In the genomic region with DNA sequence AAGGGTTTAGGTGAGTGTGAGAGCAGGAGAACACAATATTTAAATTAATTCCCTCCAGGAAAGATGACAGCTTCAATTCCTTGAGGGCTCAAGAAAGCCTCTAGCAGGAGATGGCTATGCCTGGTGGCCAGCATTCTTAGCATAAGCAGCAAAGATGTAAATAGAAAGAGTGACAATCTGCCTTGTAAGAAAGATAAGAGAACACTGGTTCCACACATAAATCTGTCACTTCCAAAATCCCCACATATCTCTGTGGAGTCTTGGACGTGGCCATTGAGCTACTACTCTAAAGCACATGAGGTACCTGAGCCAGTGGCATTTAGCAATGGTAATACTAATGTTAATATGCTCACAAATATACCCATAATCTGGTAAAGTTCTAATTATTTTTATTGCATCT, we compare ENCODE assay signal across 2 cellular contexts.
TF ChIP-seq lines count a peak whose summit lies in the region.

No MANE protein-coding gene starts in this region.

TF ChIP-seq in GM23338, 12 proteins besides CTCF, POLR2A, EP300 and RAD21 (continues in another document):
- TF ChIP-seq, protein P1, sequence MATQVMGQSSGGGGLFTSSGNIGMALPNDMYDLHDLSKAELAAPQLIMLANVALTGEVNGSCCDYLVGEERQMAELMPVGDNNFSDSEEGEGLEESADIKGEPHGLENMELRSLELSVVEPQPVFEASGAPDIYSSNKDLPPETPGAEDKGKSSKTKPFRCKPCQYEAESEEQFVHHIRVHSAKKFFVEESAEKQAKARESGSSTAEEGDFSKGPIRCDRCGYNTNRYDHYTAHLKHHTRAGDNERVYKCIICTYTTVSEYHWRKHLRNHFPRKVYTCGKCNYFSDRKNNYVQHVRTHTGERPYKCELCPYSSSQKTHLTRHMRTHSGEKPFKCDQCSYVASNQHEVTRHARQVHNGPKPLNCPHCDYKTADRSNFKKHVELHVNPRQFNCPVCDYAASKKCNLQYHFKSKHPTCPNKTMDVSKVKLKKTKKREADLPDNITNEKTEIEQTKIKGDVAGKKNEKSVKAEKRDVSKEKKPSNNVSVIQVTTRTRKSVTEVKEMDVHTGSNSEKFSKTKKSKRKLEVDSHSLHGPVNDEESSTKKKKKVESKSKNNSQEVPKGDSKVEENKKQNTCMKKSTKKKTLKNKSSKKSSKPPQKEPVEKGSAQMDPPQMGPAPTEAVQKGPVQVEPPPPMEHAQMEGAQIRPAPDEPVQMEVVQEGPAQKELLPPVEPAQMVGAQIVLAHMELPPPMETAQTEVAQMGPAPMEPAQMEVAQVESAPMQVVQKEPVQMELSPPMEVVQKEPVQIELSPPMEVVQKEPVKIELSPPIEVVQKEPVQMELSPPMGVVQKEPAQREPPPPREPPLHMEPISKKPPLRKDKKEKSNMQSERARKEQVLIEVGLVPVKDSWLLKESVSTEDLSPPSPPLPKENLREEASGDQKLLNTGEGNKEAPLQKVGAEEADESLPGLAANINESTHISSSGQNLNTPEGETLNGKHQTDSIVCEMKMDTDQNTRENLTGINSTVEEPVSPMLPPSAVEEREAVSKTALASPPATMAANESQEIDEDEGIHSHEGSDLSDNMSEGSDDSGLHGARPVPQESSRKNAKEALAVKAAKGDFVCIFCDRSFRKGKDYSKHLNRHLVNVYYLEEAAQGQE (IDR thresholded peaks at IDR 0.05; ENCODE audit: unreplicated experiment), result no peak
- no peak for TF ChIP-seq ZNF114 (CRISPR knock-in tag; IDR thresholded peaks at IDR 0.05)
- TF ChIP-seq, protein P2, sequence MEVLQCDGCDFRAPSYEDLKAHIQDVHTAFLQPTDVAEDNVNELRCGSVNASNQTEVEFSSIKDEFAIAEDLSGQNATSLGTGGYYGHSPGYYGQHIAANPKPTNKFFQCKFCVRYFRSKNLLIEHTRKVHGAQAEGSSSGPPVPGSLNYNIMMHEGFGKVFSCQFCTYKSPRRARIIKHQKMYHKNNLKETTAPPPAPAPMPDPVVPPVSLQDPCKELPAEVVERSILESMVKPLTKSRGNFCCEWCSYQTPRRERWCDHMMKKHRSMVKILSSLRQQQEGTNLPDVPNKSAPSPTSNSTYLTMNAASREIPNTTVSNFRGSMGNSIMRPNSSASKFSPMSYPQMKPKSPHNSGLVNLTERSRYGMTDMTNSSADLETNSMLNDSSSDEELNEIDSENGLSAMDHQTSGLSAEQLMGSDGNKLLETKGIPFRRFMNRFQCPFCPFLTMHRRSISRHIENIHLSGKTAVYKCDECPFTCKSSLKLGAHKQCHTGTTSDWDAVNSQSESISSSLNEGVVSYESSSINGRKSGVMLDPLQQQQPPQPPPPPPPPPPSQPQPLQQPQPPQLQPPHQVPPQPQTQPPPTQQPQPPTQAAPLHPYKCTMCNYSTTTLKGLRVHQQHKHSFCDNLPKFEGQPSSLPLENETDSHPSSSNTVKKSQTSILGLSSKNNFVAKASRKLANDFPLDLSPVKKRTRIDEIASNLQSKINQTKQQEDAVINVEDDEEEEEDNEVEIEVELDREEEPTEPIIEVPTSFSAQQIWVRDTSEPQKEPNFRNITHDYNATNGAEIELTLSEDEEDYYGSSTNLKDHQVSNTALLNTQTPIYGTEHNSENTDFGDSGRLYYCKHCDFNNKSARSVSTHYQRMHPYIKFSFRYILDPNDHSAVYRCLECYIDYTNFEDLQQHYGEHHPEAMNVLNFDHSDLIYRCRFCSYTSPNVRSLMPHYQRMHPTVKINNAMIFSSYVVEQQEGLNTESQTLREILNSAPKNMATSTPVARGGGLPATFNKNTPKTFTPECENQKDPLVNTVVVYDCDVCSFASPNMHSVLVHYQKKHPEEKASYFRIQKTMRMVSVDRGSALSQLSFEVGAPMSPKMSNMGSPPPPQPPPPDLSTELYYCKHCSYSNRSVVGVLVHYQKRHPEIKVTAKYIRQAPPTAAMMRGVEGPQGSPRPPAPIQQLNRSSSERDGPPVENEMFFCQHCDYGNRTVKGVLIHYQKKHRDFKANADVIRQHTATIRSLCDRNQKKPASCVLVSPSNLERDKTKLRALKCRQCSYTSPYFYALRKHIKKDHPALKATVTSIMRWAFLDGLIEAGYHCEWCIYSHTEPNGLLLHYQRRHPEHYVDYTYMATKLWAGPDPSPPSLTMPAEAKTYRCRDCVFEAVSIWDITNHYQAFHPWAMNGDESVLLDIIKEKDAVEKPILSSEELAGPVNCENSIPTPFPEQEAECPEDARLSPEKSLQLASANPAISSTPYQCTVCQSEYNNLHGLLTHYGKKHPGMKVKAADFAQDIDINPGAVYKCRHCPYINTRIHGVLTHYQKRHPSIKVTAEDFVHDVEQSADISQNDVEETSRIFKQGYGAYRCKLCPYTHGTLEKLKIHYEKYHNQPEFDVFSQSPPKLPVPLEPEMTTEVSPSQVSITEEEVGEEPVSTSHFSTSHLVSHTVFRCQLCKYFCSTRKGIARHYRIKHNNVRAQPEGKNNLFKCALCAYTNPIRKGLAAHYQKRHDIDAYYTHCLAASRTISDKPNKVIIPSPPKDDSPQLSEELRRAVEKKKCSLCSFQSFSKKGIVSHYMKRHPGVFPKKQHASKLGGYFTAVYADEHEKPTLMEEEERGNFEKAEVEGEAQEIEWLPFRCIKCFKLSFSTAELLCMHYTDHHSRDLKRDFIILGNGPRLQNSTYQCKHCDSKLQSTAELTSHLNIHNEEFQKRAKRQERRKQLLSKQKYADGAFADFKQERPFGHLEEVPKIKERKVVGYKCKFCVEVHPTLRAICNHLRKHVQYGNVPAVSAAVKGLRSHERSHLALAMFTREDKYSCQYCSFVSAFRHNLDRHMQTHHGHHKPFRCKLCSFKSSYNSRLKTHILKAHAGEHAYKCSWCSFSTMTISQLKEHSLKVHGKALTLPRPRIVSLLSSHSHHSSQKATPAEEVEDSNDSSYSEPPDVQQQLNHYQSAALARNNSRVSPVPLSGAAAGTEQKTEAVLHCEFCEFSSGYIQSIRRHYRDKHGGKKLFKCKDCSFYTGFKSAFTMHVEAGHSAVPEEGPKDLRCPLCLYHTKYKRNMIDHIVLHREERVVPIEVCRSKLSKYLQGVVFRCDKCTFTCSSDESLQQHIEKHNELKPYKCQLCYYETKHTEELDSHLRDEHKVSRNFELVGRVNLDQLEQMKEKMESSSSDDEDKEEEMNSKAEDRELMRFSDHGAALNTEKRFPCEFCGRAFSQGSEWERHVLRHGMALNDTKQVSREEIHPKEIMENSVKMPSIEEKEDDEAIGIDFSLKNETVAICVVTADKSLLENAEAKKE (CRISPR knock-in tag; IDR thresholded peaks at IDR 0.05), result no peak
- no peak for TF ChIP-seq EZH2phosphoT487 (IDR thresholded peaks at IDR 0.05; ENCODE audit: unreplicated experiment)
- TF ChIP-seq STAT1 (IDR thresholded peaks at IDR 0.05; ENCODE audit: unreplicated experiment), result no peak
- TF ChIP-seq NANOG (IDR thresholded peaks at IDR 0.05; ENCODE audit: borderline replicate concordance), result no peak
- TF ChIP-seq POLR2AphosphoS5 (IDR thresholded peaks at IDR 0.05; ENCODE audit: low read depth), result no peak
- no peak for TF ChIP-seq JUNB (IDR thresholded peaks at IDR 0.05; ENCODE audit: unreplicated experiment)
- TF ChIP-seq EZH2 (IDR thresholded peaks at IDR 0.05; ENCODE audit: low read depth, unreplicated experiment), result no peak
- no peak for TF ChIP-seq CREB1 (CRISPR knock-in tag; IDR thresholded peaks at IDR 0.05; ENCODE audit: low read depth)
- TF ChIP-seq ZNF331 (CRISPR knock-in tag; IDR thresholded peaks at IDR 0.05; ENCODE audit: low read depth), result no peak

TF ChIP-seq in K562, 482 proteins besides CTCF, POLR2A, EP300 and RAD21 (continues in another document):
- TF ChIP-seq MCM7 (IDR thresholded peaks at IDR 0.05), result no peak
- TF ChIP-seq RCOR1 (IDR thresholded peaks at IDR 0.05; ENCODE audit: borderline replicate concordance in 1 of 2, low read depth in 2 of 2, low read length in 2 of 2), result peak in 1 of 2 experiments; percentile 71; a peak in 1 of 4 replicates
- TF ChIP-seq MYNN (IDR thresholded peaks at IDR 0.05), result no peak
- no peak for TF ChIP-seq MYNN (CRISPR knock-in tag; IDR thresholded peaks at IDR 0.05)
- TF ChIP-seq SIX5 (IDR thresholded peaks at IDR 0.05; ENCODE audit: borderline replicate concordance in 1 of 2, insufficient read depth in 1 of 2, low read depth in 1 of 2, low read length in 2 of 2), result no peak
- TF ChIP-seq ZNF780A (CRISPR knock-in tag; IDR thresholded peaks at IDR 0.05), result no peak
- TF ChIP-seq SOX6 (IDR thresholded peaks at IDR 0.05), result peak; percentile 77
- TF ChIP-seq, protein P3, sequence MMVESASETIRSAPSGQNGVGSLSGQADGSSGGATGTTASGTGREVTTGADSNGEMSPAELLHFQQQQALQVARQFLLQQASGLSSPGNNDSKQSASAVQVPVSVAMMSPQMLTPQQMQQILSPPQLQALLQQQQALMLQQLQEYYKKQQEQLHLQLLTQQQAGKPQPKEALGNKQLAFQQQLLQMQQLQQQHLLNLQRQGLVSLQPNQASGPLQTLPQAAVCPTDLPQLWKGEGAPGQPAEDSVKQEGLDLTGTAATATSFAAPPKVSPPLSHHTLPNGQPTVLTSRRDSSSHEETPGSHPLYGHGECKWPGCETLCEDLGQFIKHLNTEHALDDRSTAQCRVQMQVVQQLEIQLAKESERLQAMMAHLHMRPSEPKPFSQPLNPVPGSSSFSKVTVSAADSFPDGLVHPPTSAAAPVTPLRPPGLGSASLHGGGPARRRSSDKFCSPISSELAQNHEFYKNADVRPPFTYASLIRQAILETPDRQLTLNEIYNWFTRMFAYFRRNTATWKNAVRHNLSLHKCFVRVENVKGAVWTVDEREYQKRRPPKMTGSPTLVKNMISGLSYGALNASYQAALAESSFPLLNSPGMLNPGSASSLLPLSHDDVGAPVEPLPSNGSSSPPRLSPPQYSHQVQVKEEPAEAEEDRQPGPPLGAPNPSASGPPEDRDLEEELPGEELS (CRISPR knock-in tag; IDR thresholded peaks at IDR 0.05; ENCODE audit: borderline replicate concordance), result no peak
- no peak for TF ChIP-seq RAD51 (IDR thresholded peaks at IDR 0.05; ENCODE audit: borderline replicate concordance, low read depth)
- TF ChIP-seq ZNF507 (tag; conservative IDR thresholded peaks at IDR 0.05), result no peak
- TF ChIP-seq ZNF79 (CRISPR knock-in tag; IDR thresholded peaks at IDR 0.05; ENCODE audit: low read depth), result no peak
- TF ChIP-seq, protein P4, sequence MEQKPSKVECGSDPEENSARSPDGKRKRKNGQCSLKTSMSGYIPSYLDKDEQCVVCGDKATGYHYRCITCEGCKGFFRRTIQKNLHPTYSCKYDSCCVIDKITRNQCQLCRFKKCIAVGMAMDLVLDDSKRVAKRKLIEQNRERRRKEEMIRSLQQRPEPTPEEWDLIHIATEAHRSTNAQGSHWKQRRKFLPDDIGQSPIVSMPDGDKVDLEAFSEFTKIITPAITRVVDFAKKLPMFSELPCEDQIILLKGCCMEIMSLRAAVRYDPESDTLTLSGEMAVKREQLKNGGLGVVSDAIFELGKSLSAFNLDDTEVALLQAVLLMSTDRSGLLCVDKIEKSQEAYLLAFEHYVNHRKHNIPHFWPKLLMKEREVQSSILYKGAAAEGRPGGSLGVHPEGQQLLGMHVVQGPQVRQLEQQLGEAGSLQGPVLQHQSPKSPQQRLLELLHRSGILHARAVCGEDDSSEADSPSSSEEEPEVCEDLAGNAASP (IDR thresholded peaks at IDR 0.05), result no peak
- TF ChIP-seq, protein P5, sequence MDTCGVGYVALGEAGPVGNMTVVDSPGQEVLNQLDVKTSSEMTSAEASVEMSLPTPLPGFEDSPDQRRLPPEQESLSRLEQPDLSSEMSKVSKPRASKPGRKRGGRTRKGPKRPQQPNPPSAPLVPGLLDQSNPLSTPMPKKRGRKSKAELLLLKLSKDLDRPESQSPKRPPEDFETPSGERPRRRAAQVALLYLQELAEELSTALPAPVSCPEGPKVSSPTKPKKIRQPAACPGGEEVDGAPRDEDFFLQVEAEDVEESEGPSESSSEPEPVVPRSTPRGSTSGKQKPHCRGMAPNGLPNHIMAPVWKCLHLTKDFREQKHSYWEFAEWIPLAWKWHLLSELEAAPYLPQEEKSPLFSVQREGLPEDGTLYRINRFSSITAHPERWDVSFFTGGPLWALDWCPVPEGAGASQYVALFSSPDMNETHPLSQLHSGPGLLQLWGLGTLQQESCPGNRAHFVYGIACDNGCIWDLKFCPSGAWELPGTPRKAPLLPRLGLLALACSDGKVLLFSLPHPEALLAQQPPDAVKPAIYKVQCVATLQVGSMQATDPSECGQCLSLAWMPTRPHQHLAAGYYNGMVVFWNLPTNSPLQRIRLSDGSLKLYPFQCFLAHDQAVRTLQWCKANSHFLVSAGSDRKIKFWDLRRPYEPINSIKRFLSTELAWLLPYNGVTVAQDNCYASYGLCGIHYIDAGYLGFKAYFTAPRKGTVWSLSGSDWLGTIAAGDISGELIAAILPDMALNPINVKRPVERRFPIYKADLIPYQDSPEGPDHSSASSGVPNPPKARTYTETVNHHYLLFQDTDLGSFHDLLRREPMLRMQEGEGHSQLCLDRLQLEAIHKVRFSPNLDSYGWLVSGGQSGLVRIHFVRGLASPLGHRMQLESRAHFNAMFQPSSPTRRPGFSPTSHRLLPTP (IDR thresholded peaks at IDR 0.05; ENCODE audit: borderline replicate concordance, extremely low read depth, insufficient read length), result no peak
- no peak for TF ChIP-seq SMAD1 (IDR thresholded peaks at IDR 0.05; ENCODE audit: low read depth, low read length, partially characterized antibody)
- TF ChIP-seq, protein P6, sequence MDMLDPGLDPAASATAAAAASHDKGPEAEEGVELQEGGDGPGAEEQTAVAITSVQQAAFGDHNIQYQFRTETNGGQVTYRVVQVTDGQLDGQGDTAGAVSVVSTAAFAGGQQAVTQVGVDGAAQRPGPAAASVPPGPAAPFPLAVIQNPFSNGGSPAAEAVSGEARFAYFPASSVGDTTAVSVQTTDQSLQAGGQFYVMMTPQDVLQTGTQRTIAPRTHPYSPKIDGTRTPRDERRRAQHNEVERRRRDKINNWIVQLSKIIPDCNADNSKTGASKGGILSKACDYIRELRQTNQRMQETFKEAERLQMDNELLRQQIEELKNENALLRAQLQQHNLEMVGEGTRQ (CRISPR knock-in tag; IDR thresholded peaks at IDR 0.05), result no peak
- TF ChIP-seq ZKSCAN3 (CRISPR knock-in tag; IDR thresholded peaks at IDR 0.05), result no peak
- TF ChIP-seq, protein P7, sequence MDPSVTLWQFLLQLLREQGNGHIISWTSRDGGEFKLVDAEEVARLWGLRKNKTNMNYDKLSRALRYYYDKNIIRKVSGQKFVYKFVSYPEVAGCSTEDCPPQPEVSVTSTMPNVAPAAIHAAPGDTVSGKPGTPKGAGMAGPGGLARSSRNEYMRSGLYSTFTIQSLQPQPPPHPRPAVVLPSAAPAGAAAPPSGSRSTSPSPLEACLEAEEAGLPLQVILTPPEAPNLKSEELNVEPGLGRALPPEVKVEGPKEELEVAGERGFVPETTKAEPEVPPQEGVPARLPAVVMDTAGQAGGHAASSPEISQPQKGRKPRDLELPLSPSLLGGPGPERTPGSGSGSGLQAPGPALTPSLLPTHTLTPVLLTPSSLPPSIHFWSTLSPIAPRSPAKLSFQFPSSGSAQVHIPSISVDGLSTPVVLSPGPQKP (CRISPR knock-in tag; IDR thresholded peaks at IDR 0.05), result no peak
- TF ChIP-seq ADNP (tag; IDR thresholded peaks at IDR 0.05), result no peak
- TF ChIP-seq KAT8 (IDR thresholded peaks at IDR 0.05; ENCODE audit: low read depth), result no peak
- TF ChIP-seq ZBTB1 (CRISPR knock-in tag; IDR thresholded peaks at IDR 0.05; ENCODE audit: borderline replicate concordance, low read depth), result no peak
- peak; percentile 34; the same call in 1 of the 2 replicates for TF ChIP-seq LEF1 (IDR thresholded peaks at IDR 0.05)
- TF ChIP-seq, protein P8, sequence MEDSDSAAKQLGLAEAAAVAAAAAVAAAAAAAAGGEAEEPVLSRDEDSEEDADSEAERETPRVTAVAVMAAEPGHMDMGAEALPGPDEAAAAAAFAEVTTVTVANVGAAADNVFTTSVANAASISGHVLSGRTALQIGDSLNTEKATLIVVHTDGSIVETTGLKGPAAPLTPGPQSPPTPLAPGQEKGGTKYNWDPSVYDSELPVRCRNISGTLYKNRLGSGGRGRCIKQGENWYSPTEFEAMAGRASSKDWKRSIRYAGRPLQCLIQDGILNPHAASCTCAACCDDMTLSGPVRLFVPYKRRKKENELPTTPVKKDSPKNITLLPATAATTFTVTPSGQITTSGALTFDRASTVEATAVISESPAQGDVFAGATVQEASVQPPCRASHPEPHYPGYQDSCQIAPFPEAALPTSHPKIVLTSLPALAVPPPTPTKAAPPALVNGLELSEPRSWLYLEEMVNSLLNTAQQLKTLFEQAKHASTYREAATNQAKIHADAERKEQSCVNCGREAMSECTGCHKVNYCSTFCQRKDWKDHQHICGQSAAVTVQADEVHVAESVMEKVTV (CRISPR knock-in tag; IDR thresholded peaks at IDR 0.05), result no peak
- no peak for TF ChIP-seq GTF2E2 (tag; IDR thresholded peaks at IDR 0.05)
